6 cellular contexts compared by ENCODE assay signal in the genomic region with DNA sequence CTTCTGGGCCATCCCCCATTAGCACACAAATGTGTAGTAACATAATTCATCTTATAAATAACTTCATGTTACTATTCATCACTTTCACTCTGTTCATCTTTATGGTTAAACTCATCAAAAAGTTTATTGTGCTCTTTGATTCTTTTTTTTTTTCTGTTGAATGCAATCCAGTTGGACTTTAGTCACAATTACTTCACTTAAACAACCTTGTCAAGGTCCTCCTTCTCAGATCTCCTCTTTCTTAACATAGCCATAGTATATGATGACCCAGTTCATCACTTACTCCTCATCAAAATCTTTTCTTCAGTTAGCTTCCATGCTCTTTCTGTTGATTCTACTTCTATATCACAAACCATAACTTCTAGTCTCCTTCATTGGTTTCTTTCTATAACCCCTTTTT.
"Had no signal": no experiment of that assay in that cellular context is flagged by ENCODE, and none has a peak within 500 bp of the region (broad histone marks: within the 10 kb centered on the region; RNA-seq: fewer than 3 reads in every experiment).

No MANE protein-coding gene starts in this region.

- H3K4me3 Mint-ChIP-seq: IgD-negative memory B cell had no signal

- ATAC-seq: HepG2, K562 had no signal

- H3K4me3 ChIP-seq: K562 had no signal

- DNase-seq: IMR-90 had no signal

- FAIRE-seq: HepG2, HTR-8/SVneo, K562 had no signal

- H3K27ac Mint-ChIP-seq: IgD-negative memory B cell had no signal

- H3K27ac ChIP-seq: HL-60 had no signal

- H3K27me3 Mint-ChIP-seq: IgD-negative memory B cell had no signal
